ENCODE assay signal across 32 cellular contexts in genomic region chr21:45458281-45459170, GRCh38. TPM values are rescaled to one million over a fixed set of nuclear protein-coding genes. Genes with fewer than 3 reads are reported as not detected.
DNase-seq lines count a peak whose midpoint lies in the region; ATAC-seq and TF ChIP-seq lines count a peak whose summit lies in the region.
"Had no signal": no experiment of that assay in that cellular context is flagged by ENCODE, and none has a peak within 500 bp of the region (broad histone marks: within the 10 kb centered on the region; RNA-seq: fewer than 3 reads in every experiment).

No MANE protein-coding gene starts in this region.

- intact Hi-C loops in Right ventricle myocardium inferior (cut with DNase I) (no loop called here), cardiac septum (cut with DNase I) (no loop called here), right cardiac atrium (cut with DNase I) (no loop called here), posterior vena cava (cut with DNase I) (no loop called here), esophagus muscularis mucosa (cut with DNase I) (no loop called here)

- H3K4me1 Mint-ChIP-seq in stimulated activated effector memory CD8-positive, alpha-beta T cell treated with anti-CD3 and anti-CD28 coated beads, Interleukin-12 subunit alpha, Interleukin-12 subunit beta, amount 100 ng/mL, for 72 hours: no peaks in the 10 kb centered on the region
- H3K4me1 Mint-ChIP-seq: activated CD4-positive, alpha-beta memory T cell treated with anti-CD3 and anti-CD28 coated beads, Interleukin-2, amount 10 ng/mL, durations not matched to agents 7 days and 5 days; activated naive CD8-positive, alpha-beta T cell treated with anti-CD3 and anti-CD28 coated beads, Interleukin-2, amount 50 U/mL, for 24 hours; CD14-positive monocyte had no signal

- TF ChIP-seq CTCF in esophagus muscularis mucosa (IDR thresholded peaks at IDR 0.05): no peak

- no peak for TF ChIP-seq POLR2A in esophagus muscularis mucosa (IDR thresholded peaks at IDR 0.05; ENCODE audit: low read depth)

- H3K27ac ChIP-seq in right cardiac atrium (ENCODE audit: low read length) (no peak overlapping the region), esophagus muscularis mucosa (replicated peaks in 1 of 4) (no peak overlapping the region)
- H3K27ac ChIP-seq: 22Rv1, esophagus squamous epithelium, HL-60, upper lobe of left lung had no signal

- H3K4me1 ChIP-seq in right cardiac atrium (ENCODE audit: control insufficient read depth, insufficient read depth, low read length): no peaks in the 10 kb centered on the region
- H3K4me1 ChIP-seq in esophagus muscularis mucosa: peaks cover 14 to 54% (median 43%) of the 10 kb centered on the region in 4 donors

- H3K36me3 ChIP-seq in esophagus muscularis mucosa: peaks cover 0 to 16% (median 6%) of the 10 kb centered on the region in 4 donors

- H3K9me3 ChIP-seq in right cardiac atrium (ENCODE audit: control insufficient read depth, low read length) (no peaks in the 10 kb centered on the region), esophagus muscularis mucosa (peaks cover 0 to 18% (median 9%) of the 10 kb centered on the region in 4 donors)
- H3K9me3 ChIP-seq: Caco-2 had no signal

- H3K36me3 Mint-ChIP-seq in stimulated activated effector memory CD8-positive, alpha-beta T cell treated with anti-CD3 and anti-CD28 coated beads, Interleukin-12 subunit alpha, Interleukin-12 subunit beta, amount 100 ng/mL, for 72 hours: no peaks in the 10 kb centered on the region
- H3K36me3 Mint-ChIP-seq: CD14-positive monocyte; natural killer cell treated with Interleukin-12 subunit alpha and Interleukin-12 subunit beta and Interleukin-15 and Interleukin-18, amount 100 ng/mL, for 72 hours had no signal

- H3K27ac Mint-ChIP-seq in stimulated activated effector memory CD8-positive, alpha-beta T cell treated with anti-CD3 and anti-CD28 coated beads, Interleukin-12 subunit alpha, Interleukin-12 subunit beta, amount 100 ng/mL, for 72 hours: no peak overlapping the region
- H3K27ac Mint-ChIP-seq: activated CD4-positive, alpha-beta memory T cell treated with anti-CD3 and anti-CD28 coated beads, Interleukin-2, amount 10 ng/mL, durations not matched to agents 7 days and 5 days; activated naive CD8-positive, alpha-beta T cell treated with anti-CD3 and anti-CD28 coated beads, Interleukin-2, amount 50 U/mL, for 24 hours; HFFc6; natural killer cell treated with Interleukin-12 subunit alpha and Interleukin-12 subunit beta and Interleukin-15 and Interleukin-18, amount 100 ng/mL, for 72 hours had no signal

- DNase-seq in Right ventricle myocardium inferior (ENCODE audit: missing footprints) (peak; percentile 52), cardiac septum (ENCODE audit: low spot score) (no peak), right cardiac atrium (peak; percentile 13 to 59 (median 50)), posterior vena cava (ENCODE audit: low spot score) (peak; percentile 80), esophagus muscularis mucosa (ENCODE audit: extremely low spot score) (no peak)
- no peak for DNase-seq in stimulated activated effector memory CD8-positive, alpha-beta T cell treated with anti-CD3 and anti-CD28 coated beads, Interleukin-12 subunit alpha, Interleukin-12 subunit beta, amount 100 ng/mL, for 72 hours (ENCODE audit: low spot score in 2 of 2)
- DNase-seq: activated CD4-positive, alpha-beta memory T cell treated with anti-CD3 and anti-CD28 coated beads, Interleukin-2, amount 10 ng/mL, durations not matched to agents 7 days and 5 days; activated CD4-positive, alpha-beta T cell treated with anti-CD3 and anti-CD28 coated beads for 1 hour; activated CD8-positive, alpha-beta memory T cell treated with anti-CD3 and anti-CD28 coated beads, Interleukin-2, amount 50 U/mL, for 4 hours; activated naive CD4-positive, alpha-beta T cell; activated naive CD8-positive, alpha-beta T cell treated with anti-CD3 and anti-CD28 coated beads, Interleukin-2, amount 50 U/mL, for 24 hours; Caco-2; caudate nucleus; DMS53; esophagus squamous epithelium; HFFc6; kidney glomerular epithelial cell; MM.1S; NCI-H1417 treated with DMSO at 0.1 percent for 48 hours; NCI-H2081; NCI-H226; NCI-H774; stimulated activated CD4-positive, alpha-beta T cell treated with anti-CD3 and anti-CD28 coated beads, Interleukin-12 subunit alpha, Interleukin-12 subunit beta, amount 100 ng/mL, for 4 hours; stimulated activated CD4-positive, alpha-beta T cell treated with anti-CD3 and anti-CD28 coated beads, Interleukin-4, amount 100 ng/mL, for 1 hour; SW 1271 had no signal

- ATAC-seq in Right ventricle myocardium inferior: no peak
- ATAC-seq in right cardiac atrium: no peak
- ATAC-seq in stimulated activated effector memory CD8-positive, alpha-beta T cell treated with anti-CD3 and anti-CD28 coated beads, Interleukin-12 subunit alpha, Interleukin-12 subunit beta, amount 100 ng/mL, for 72 hours: no peak
- no peak for ATAC-seq in HG03571 (IDR thresholded peaks at IDR 0.05; ENCODE audit: unreplicated experiment)
- ATAC-seq in HG03378 (IDR thresholded peaks at IDR 0.05; ENCODE audit: unreplicated experiment): no peak
- ATAC-seq: activated naive CD8-positive, alpha-beta T cell treated with anti-CD3 and anti-CD28 coated beads, Interleukin-2, amount 50 U/mL, for 24 hours had no signal

- no peaks in the 10 kb centered on the region for H3K27me3 ChIP-seq in right cardiac atrium (ENCODE audit: control insufficient read depth, insufficient read depth)
- H3K27me3 ChIP-seq in esophagus muscularis mucosa: peaks cover 0 to 30% (median 0%) of the 10 kb centered on the region in 4 donors
- H3K27me3 ChIP-seq: upper lobe of left lung had no signal

- TF ChIP-seq EP300 in esophagus muscularis mucosa (IDR thresholded peaks at IDR 0.05): no peak

- WGBS in right cardiac atrium: 83% methylated on average over 30 of the region's 30 CpGs
- WGBS in esophagus muscularis mucosa: 89% methylated on average over 25 of the region's 30 CpGs

- no peak overlapping the region for H3K4me3 Mint-ChIP-seq in stimulated activated effector memory CD8-positive, alpha-beta T cell treated with anti-CD3 and anti-CD28 coated beads, Interleukin-12 subunit alpha, Interleukin-12 subunit beta, amount 100 ng/mL, for 72 hours
- H3K4me3 Mint-ChIP-seq: activated CD4-positive, alpha-beta memory T cell treated with anti-CD3 and anti-CD28 coated beads, Interleukin-2, amount 10 ng/mL, durations not matched to agents 7 days and 5 days; activated naive CD8-positive, alpha-beta T cell treated with anti-CD3 and anti-CD28 coated beads, Interleukin-2, amount 50 U/mL, for 24 hours; CD14-positive monocyte; HFFc6; natural killer cell treated with Interleukin-12 subunit alpha and Interleukin-12 subunit beta and Interleukin-15 and Interleukin-18, amount 100 ng/mL, for 72 hours had no signal

- no peaks in the 10 kb centered on the region for H3K9me3 Mint-ChIP-seq in stimulated activated effector memory CD8-positive, alpha-beta T cell treated with anti-CD3 and anti-CD28 coated beads, Interleukin-12 subunit alpha, Interleukin-12 subunit beta, amount 100 ng/mL, for 72 hours
- H3K9me3 Mint-ChIP-seq: activated CD4-positive, alpha-beta memory T cell treated with anti-CD3 and anti-CD28 coated beads, Interleukin-2, amount 10 ng/mL, durations not matched to agents 7 days and 5 days; natural killer cell treated with Interleukin-12 subunit alpha and Interleukin-12 subunit beta and Interleukin-15 and Interleukin-18, amount 100 ng/mL, for 72 hours had no signal

- H3K4me3 ChIP-seq in right cardiac atrium (ENCODE audit: low read length) (no peak overlapping the region), esophagus muscularis mucosa (peak overlapping the region in 2 of 4 donors; percentile 42 to 54)
- H3K4me3 ChIP-seq: esophagus squamous epithelium, upper lobe of left lung had no signal

RNA-seq across cellular contexts. Expression of gene COL18A1, which starts 53.6 kb away (rescaled TPM):
- 51.6 TPM for total RNA-seq in Right ventricle myocardium inferior
- 77.0 TPM for total RNA-seq in cardiac septum
- total RNA-seq in right cardiac atrium: 100 to 1,000 TPM in 1 of 4 donors, 10 to 100 TPM in 3; 63.5 to 134 (median 84.6) TPM
- polyA plus RNA-seq in right cardiac atrium: 52.3 TPM
- total RNA-seq in posterior vena cava: 100 to 1,000 TPM; 117 to 133 TPM
- 100 to 1,000 TPM in 3 of 4 donors, 10 to 100 TPM in 1; 97.7 to 173 (median 110) TPM for total RNA-seq in esophagus muscularis mucosa

Comparison
In these comparisons a context has a peak if more than half of its experiments do, and no peak if none do; other contexts are left out.
1. DNase-seq: peak in Right ventricle myocardium inferior (single experiment), right cardiac atrium (3 of 3) and posterior vena cava (single experiment); none in cardiac septum (single experiment), stimulated activated effector memory CD8-positive, alpha-beta T cell treated with anti-CD3 and anti-CD28 coated beads, Interleukin-12 subunit alpha, Interleukin-12 subunit beta, amount 100 ng/mL, for 72 hours (0 of 2) and esophagus muscularis mucosa (single experiment).